In the genomic region with DNA sequence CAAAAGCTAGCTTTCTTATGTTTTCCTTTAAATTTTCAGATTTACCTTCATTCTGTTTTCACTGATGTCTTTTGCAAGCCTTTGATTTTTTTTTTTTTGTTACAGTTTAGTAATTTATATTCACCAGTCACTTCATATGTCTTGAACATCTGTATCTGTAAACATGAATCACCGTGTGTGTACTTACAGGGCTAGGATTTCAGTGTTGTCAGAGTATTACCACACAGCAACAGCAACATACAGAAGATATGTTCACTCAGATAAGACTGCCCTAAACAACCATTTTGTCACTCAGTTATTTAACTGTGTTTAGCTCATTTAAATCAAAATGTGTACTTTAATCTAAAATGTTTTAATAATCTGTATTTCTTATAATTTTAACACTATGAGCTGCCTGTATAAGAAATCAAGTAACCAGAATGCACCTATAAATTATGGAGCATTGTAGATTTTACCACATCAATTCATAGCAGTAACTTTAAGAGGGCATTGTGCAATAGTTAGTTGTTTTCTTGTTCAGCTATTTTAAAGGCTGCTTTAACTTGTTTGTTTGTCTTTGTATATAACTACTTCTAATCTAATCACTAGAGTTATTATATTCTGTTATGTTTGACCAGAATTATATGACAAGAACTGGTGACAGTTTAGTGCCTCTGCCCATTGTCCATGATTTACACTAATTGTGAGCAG, we compare ENCODE assay signal across 1 cellular context.
TF ChIP-seq lines count a peak whose summit lies in the region.

No MANE protein-coding gene starts in this region.

TF ChIP-seq in Ishikawa, 13 proteins besides CTCF, POLR2A, EP300 and RAD21 (continued from another document):
- TF ChIP-seq, protein P1, sequence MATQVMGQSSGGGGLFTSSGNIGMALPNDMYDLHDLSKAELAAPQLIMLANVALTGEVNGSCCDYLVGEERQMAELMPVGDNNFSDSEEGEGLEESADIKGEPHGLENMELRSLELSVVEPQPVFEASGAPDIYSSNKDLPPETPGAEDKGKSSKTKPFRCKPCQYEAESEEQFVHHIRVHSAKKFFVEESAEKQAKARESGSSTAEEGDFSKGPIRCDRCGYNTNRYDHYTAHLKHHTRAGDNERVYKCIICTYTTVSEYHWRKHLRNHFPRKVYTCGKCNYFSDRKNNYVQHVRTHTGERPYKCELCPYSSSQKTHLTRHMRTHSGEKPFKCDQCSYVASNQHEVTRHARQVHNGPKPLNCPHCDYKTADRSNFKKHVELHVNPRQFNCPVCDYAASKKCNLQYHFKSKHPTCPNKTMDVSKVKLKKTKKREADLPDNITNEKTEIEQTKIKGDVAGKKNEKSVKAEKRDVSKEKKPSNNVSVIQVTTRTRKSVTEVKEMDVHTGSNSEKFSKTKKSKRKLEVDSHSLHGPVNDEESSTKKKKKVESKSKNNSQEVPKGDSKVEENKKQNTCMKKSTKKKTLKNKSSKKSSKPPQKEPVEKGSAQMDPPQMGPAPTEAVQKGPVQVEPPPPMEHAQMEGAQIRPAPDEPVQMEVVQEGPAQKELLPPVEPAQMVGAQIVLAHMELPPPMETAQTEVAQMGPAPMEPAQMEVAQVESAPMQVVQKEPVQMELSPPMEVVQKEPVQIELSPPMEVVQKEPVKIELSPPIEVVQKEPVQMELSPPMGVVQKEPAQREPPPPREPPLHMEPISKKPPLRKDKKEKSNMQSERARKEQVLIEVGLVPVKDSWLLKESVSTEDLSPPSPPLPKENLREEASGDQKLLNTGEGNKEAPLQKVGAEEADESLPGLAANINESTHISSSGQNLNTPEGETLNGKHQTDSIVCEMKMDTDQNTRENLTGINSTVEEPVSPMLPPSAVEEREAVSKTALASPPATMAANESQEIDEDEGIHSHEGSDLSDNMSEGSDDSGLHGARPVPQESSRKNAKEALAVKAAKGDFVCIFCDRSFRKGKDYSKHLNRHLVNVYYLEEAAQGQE (IDR thresholded peaks at IDR 0.05; ENCODE audit: low read depth) = no peak
- TF ChIP-seq TEAD4 (IDR thresholded peaks at IDR 0.05) = no peak
TF ChIP-seq in Ishikawa: peak in this region for 1.
